ENCODE assay signal across 31 cellular contexts in genomic region chr2:40886660-40887059, GRCh38.
"Had no signal": no experiment of that assay in that cellular context is flagged by ENCODE, and none has a peak within 500 bp of the region (broad histone marks: within the 10 kb centered on the region; RNA-seq: fewer than 3 reads in every experiment).

No MANE protein-coding gene starts in this region.

- DNase-seq: activated CD4-positive, alpha-beta T cell treated with anti-CD3 and anti-CD28 coated beads, Interleukin-2, amount 10 ng/mL, durations not matched to agents 24 days and 14 days; activated CD4-positive, alpha-beta T cell treated with anti-CD3 and anti-CD28 coated beads, Interleukin-2, amount 50 U/mL, for 4 hours; activated CD8-positive, alpha-beta T cell treated with anti-CD3 and anti-CD28 coated beads for 36 hours; activated effector memory CD4-positive, alpha-beta T cell treated with anti-CD3 and anti-CD28 coated beads, Interleukin-2, amount 50 U/mL, for 16 hours; activated naive CD4-positive, alpha-beta T cell; activated naive CD8-positive, alpha-beta T cell treated with anti-CD3 and anti-CD28 coated beads, Interleukin-2, amount 10 ng/mL, durations not matched to agents 7 days and 5 days; activated T-cell treated with anti-CD3 and anti-CD28 coated beads, Interleukin-2, amount 50 U/mL, for 1 hour; activated T-cell treated with anti-CD3 and anti-CD28 coated beads, Interleukin-2, amount 50 U/mL, for 72 hours; amygdala; colonic mucosa; Kasumi-1; MG63; MV-4-11; NCI-H1092; NCI-H1436 treated with DMSO at 0.1 percent for 48 hours; NCI-H1694 treated with DMSO at 0.1 percent for 48 hours; NCI-H2029; NCI-H345; NCI-H524 treated with DMSO at 0.1 percent for 48 hours; NK-92 treated with Interleukin-12 subunit alpha and Interleukin-12 subunit beta, amount 100 ng/mL, for 24 hours; PC-9; T1000; WERI-Rb-1 had no signal

- H3K4me3 Mint-ChIP-seq: activated CD4-positive, alpha-beta T cell treated with anti-CD3 and anti-CD28 coated beads, Interleukin-2, amount 10 ng/mL, durations not matched to agents 24 days and 14 days; activated CD8-positive, alpha-beta T cell treated with anti-CD3 and anti-CD28 coated beads for 36 hours; activated naive CD4-positive, alpha-beta T cell treated with anti-CD3 and anti-CD28 coated beads, Interleukin-2, amount 50 U/mL, for 24 hours; activated naive CD8-positive, alpha-beta T cell treated with anti-CD3 and anti-CD28 coated beads, Interleukin-2, amount 10 ng/mL, durations not matched to agents 7 days and 5 days; activated T-cell treated with anti-CD3 and anti-CD28 coated beads, Interleukin-2, amount 50 U/mL, for 72 hours; activated T-helper 17 cell treated with anti-CD3 and anti-CD28 coated beads, Interleukin-2, amount 50 U/mL, for 72 hours; central memory CD8-positive, alpha-beta T cell had no signal

- H3K4me1 ChIP-seq: ascending aorta, colonic mucosa had no signal

- H3K4me3 ChIP-seq: ascending aorta, cardiac muscle cell, colonic mucosa, MG63, PC-9 had no signal

- FAIRE-seq: RCC 7860 had no signal

- ATAC-seq: activated CD8-positive, alpha-beta T cell treated with anti-CD3 and anti-CD28 coated beads for 36 hours; activated T-cell treated with anti-CD3 and anti-CD28 coated beads, Interleukin-2, amount 50 U/mL, for 72 hours; activated T-helper 17 cell treated with anti-CD3 and anti-CD28 coated beads, Interleukin-2, amount 50 U/mL, for 72 hours; Right ventricle myocardium inferior had no signal

- H3K9me3 Mint-ChIP-seq: activated CD4-positive, alpha-beta T cell treated with anti-CD3 and anti-CD28 coated beads, Interleukin-2, amount 10 ng/mL, durations not matched to agents 24 days and 14 days; activated CD8-positive, alpha-beta T cell treated with anti-CD3 and anti-CD28 coated beads for 36 hours had no signal

- H3K27me3 Mint-ChIP-seq: activated CD4-positive, alpha-beta T cell treated with anti-CD3 and anti-CD28 coated beads, Interleukin-2, amount 10 ng/mL, durations not matched to agents 24 days and 14 days; activated CD8-positive, alpha-beta T cell treated with anti-CD3 and anti-CD28 coated beads for 36 hours; activated naive CD4-positive, alpha-beta T cell treated with anti-CD3 and anti-CD28 coated beads, Interleukin-2, amount 50 U/mL, for 24 hours; activated naive CD8-positive, alpha-beta T cell treated with anti-CD3 and anti-CD28 coated beads, Interleukin-2, amount 10 ng/mL, durations not matched to agents 7 days and 5 days; activated T-helper 17 cell treated with anti-CD3 and anti-CD28 coated beads, Interleukin-2, amount 50 U/mL, for 72 hours; central memory CD8-positive, alpha-beta T cell had no signal

- H3K36me3 Mint-ChIP-seq: activated naive CD4-positive, alpha-beta T cell treated with anti-CD3 and anti-CD28 coated beads, Interleukin-2, amount 50 U/mL, for 24 hours; activated naive CD8-positive, alpha-beta T cell treated with anti-CD3 and anti-CD28 coated beads, Interleukin-2, amount 10 ng/mL, durations not matched to agents 7 days and 5 days had no signal

- H3K36me3 ChIP-seq: ascending aorta, cardiac muscle cell, colonic mucosa, MG63, WERI-Rb-1 had no signal

- H3K4me2 ChIP-seq: PC-9 had no signal

- H3K27ac ChIP-seq: ascending aorta, cardiac muscle cell, colonic mucosa, PC-9, RWPE1, WERI-Rb-1 had no signal

- H3K27ac Mint-ChIP-seq: activated CD4-positive, alpha-beta T cell treated with anti-CD3 and anti-CD28 coated beads, Interleukin-2, amount 10 ng/mL, durations not matched to agents 24 days and 14 days; activated CD8-positive, alpha-beta T cell treated with anti-CD3 and anti-CD28 coated beads for 36 hours; activated naive CD4-positive, alpha-beta T cell treated with anti-CD3 and anti-CD28 coated beads, Interleukin-2, amount 50 U/mL, for 24 hours; activated naive CD8-positive, alpha-beta T cell treated with anti-CD3 and anti-CD28 coated beads, Interleukin-2, amount 10 ng/mL, durations not matched to agents 7 days and 5 days; activated T-cell treated with anti-CD3 and anti-CD28 coated beads, Interleukin-2, amount 50 U/mL, for 72 hours; activated T-helper 17 cell treated with anti-CD3 and anti-CD28 coated beads, Interleukin-2, amount 50 U/mL, for 72 hours had no signal

- H3K9me3 ChIP-seq: ascending aorta, colonic mucosa, MG63 had no signal

- H2AFZ ChIP-seq: PC-9 had no signal

- H3K27me3 ChIP-seq: ascending aorta, cardiac muscle cell, colonic mucosa, MG63 had no signal

- H3K4me1 Mint-ChIP-seq: activated CD4-positive, alpha-beta T cell treated with anti-CD3 and anti-CD28 coated beads, Interleukin-2, amount 10 ng/mL, durations not matched to agents 24 days and 14 days; activated naive CD4-positive, alpha-beta T cell treated with anti-CD3 and anti-CD28 coated beads, Interleukin-2, amount 50 U/mL, for 24 hours; activated naive CD8-positive, alpha-beta T cell treated with anti-CD3 and anti-CD28 coated beads, Interleukin-2, amount 10 ng/mL, durations not matched to agents 7 days and 5 days; activated T-helper 17 cell treated with anti-CD3 and anti-CD28 coated beads, Interleukin-2, amount 50 U/mL, for 72 hours; central memory CD8-positive, alpha-beta T cell had no signal
